20 cellular contexts compared by ENCODE assay signal in the genomic region with DNA sequence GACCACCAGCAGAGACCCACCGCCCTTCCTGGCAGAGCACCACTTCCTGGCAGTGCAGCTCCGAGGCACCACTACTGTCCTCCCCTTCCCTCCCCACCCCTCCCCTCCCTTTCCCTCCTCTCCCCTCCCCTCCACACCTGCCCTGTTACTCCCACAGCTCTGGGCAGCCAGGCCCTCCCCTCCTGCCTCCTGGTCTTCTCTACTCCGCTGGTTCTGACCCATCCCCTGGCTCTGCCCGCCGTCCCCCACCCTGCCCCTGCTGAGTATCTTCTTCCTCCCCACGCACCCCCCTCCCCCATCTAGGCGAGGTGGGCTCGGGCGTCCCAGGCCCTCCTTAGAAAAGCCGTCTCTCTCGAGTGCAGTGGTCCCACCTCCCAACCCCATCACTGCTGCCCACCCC.
A peak's percentile ranks its signal among the peaks of the same experiment; 100 is the strongest.
DNase-seq lines count a peak whose midpoint lies in the region; ATAC-seq and TF ChIP-seq lines count a peak whose summit lies in the region.
"Had no signal": no experiment of that assay in that cellular context is flagged by ENCODE, and none has a peak within 500 bp of the region (broad histone marks: within the 10 kb centered on the region; RNA-seq: fewer than 3 reads in every experiment).

No MANE protein-coding gene starts in this region.

- TF ChIP-seq CTCF in DND-41 (IDR thresholded peaks at IDR 0.05; ENCODE audit: borderline replicate concordance, extremely low read depth, low read length, poor library complexity, severe bottlenecking) (no peak), lower lobe of right lung (IDR thresholded peaks at IDR 0.05) (no peak)

- no peak overlapping the region for H3K27ac Mint-ChIP-seq in stimulated activated memory B cell treated with anti-CD40 and anti-IgM and Interleukin-4, amounts not matched to agents 10 μg/mL and 1 μg/mL and 100 μg/mL, for 72 hours
- H3K27ac Mint-ChIP-seq: B cell, CD14-positive monocyte had no signal

- H4K20me1 ChIP-seq in BLaER1 (no peaks in the 10 kb centered on the region), DND-41 (ENCODE audit: insufficient read depth, low read length) (no peaks in the 10 kb centered on the region)

- H3K9me3 Mint-ChIP-seq in stimulated activated memory B cell treated with anti-CD40 and anti-IgM and Interleukin-4, amounts not matched to agents 10 μg/mL and 1 μg/mL and 100 μg/mL, for 72 hours: no peaks in the 10 kb centered on the region
- H3K9me3 Mint-ChIP-seq: CD14-positive monocyte; CD8-positive, alpha-beta memory T cell; H9 had no signal

- H2AFZ ChIP-seq in DND-41 (ENCODE audit: low read depth, low read length): no peak overlapping the region
- H2AFZ ChIP-seq: GM23248, PC-9 had no signal

- no peaks in the 10 kb centered on the region for H3K79me2 ChIP-seq in DND-41 (ENCODE audit: insufficient read depth, low read length)

- H3K4me3 Mint-ChIP-seq in stimulated activated memory B cell treated with anti-CD40 and anti-IgM and Interleukin-4, amounts not matched to agents 10 μg/mL and 1 μg/mL and 100 μg/mL, for 72 hours: no peak overlapping the region
- H3K4me3 Mint-ChIP-seq: B cell; CD14-positive monocyte; CD8-positive, alpha-beta memory T cell; H9 had no signal

- no peaks in the 10 kb centered on the region for H3K36me3 ChIP-seq in BLaER1
- H3K36me3 ChIP-seq in DND-41 (ENCODE audit: insufficient read depth, low read length): peaks cover 18% of the 10 kb centered on the region
- no peaks in the 10 kb centered on the region for H3K36me3 ChIP-seq in lower lobe of right lung

- H3K36me3 Mint-ChIP-seq in stimulated activated memory B cell treated with anti-CD40 and anti-IgM and Interleukin-4, amounts not matched to agents 10 μg/mL and 1 μg/mL and 100 μg/mL, for 72 hours: no peaks in the 10 kb centered on the region
- H3K36me3 Mint-ChIP-seq: CD14-positive monocyte had no signal

- H3K9ac ChIP-seq in BLaER1 (no peak overlapping the region), DND-41 (ENCODE audit: low read depth, low read length) (no peak overlapping the region)
- H3K9ac ChIP-seq: GM23248 had no signal

- no peaks in the 10 kb centered on the region for H3K27me3 ChIP-seq in BLaER1
- no peaks in the 10 kb centered on the region for H3K27me3 ChIP-seq in DND-41 (ENCODE audit: insufficient read depth, low read length, poor library complexity)
- no peaks in the 10 kb centered on the region for H3K27me3 ChIP-seq in lower lobe of right lung (ENCODE audit: low read depth)

- H3K4me2 ChIP-seq in BLaER1 (no peak overlapping the region), DND-41 (ENCODE audit: insufficient read depth, low read length) (no peak overlapping the region)
- H3K4me2 ChIP-seq: PC-9 had no signal

- intact Hi-C loops in lower lobe of right lung (cut with DNase I): no loop called here

- DNase-seq in DND-41: peak; percentile 18
- peak; percentile 24 for DNase-seq in lower lobe of right lung
- DNase-seq in glomerular visceral epithelial cell (ENCODE audit: extremely low spot score): no peak
- DNase-seq in inferior parietal cortex (ENCODE audit: extremely low spot score): no peak
- DNase-seq: Calu3, DMS79 treated with DMSO at 0.1 percent for 48 hours, GM23248, H9, Karpas-422, NCI-H1092, NCI-H1417 treated with DMSO at 0.1 percent for 48 hours, NCI-H2081 had no signal

- no peaks in the 10 kb centered on the region for H3K4me1 ChIP-seq in BLaER1
- H3K4me1 ChIP-seq in DND-41 (ENCODE audit: insufficient read depth, low read length): no peaks in the 10 kb centered on the region
- no peaks in the 10 kb centered on the region for H3K4me1 ChIP-seq in lower lobe of right lung

- 0 out of 2 replicates have a peak overlapping the region, but pooled peaks have one; percentile 18 for H3K27ac ChIP-seq in BLaER1
- no peak overlapping the region for H3K27ac ChIP-seq in DND-41 (ENCODE audit: low read length)
- no peak overlapping the region for H3K27ac ChIP-seq in lower lobe of right lung
- H3K27ac ChIP-seq: GM23248, PC-9 had no signal

- H3K4me1 Mint-ChIP-seq in stimulated activated memory B cell treated with anti-CD40 and anti-IgM and Interleukin-4, amounts not matched to agents 10 μg/mL and 1 μg/mL and 100 μg/mL, for 72 hours: no peaks in the 10 kb centered on the region
- H3K4me1 Mint-ChIP-seq: B cell; CD14-positive monocyte; CD8-positive, alpha-beta memory T cell; H9 had no signal

- no peak for ATAC-seq in DND-41 (ENCODE audit: insufficient read depth, low read depth)
- no peak for ATAC-seq in lower lobe of right lung
- ATAC-seq in stimulated activated memory B cell treated with anti-CD40 and anti-IgM and Interleukin-4, amounts not matched to agents 10 μg/mL and 1 μg/mL and 100 μg/mL, for 72 hours: peak; percentile 40
- no peak for ATAC-seq in GM19452 (IDR thresholded peaks at IDR 0.05; ENCODE audit: unreplicated experiment)
- ATAC-seq: HepG2 had no signal

- peaks cover 26% of the 10 kb centered on the region for H3K27me3 Mint-ChIP-seq in stimulated activated memory B cell treated with anti-CD40 and anti-IgM and Interleukin-4, amounts not matched to agents 10 μg/mL and 1 μg/mL and 100 μg/mL, for 72 hours

- H3K4me3 ChIP-seq in BLaER1 (no peak overlapping the region), DND-41 (ENCODE audit: low read depth in 1 of 2, low read length in 2 of 2) (no peak overlapping the region), lower lobe of right lung (no peak overlapping the region)
- H3K4me3 ChIP-seq: GM23248, PC-9 had no signal

- H3K9me3 ChIP-seq in BLaER1 (no peaks in the 10 kb centered on the region), DND-41 (ENCODE audit: insufficient read depth, low read length, severe bottlenecking) (no peaks in the 10 kb centered on the region), lower lobe of right lung (no peaks in the 10 kb centered on the region)

Comparison
In these comparisons a context has a peak if more than half of its experiments do, and no peak if none do; other contexts are left out.
1. DNase-seq: peak in DND-41 (single experiment) and lower lobe of right lung (single experiment); none in glomerular visceral epithelial cell (single experiment) and inferior parietal cortex (single experiment).